ENCODE assay signal across 8 cellular contexts in the genomic region with DNA sequence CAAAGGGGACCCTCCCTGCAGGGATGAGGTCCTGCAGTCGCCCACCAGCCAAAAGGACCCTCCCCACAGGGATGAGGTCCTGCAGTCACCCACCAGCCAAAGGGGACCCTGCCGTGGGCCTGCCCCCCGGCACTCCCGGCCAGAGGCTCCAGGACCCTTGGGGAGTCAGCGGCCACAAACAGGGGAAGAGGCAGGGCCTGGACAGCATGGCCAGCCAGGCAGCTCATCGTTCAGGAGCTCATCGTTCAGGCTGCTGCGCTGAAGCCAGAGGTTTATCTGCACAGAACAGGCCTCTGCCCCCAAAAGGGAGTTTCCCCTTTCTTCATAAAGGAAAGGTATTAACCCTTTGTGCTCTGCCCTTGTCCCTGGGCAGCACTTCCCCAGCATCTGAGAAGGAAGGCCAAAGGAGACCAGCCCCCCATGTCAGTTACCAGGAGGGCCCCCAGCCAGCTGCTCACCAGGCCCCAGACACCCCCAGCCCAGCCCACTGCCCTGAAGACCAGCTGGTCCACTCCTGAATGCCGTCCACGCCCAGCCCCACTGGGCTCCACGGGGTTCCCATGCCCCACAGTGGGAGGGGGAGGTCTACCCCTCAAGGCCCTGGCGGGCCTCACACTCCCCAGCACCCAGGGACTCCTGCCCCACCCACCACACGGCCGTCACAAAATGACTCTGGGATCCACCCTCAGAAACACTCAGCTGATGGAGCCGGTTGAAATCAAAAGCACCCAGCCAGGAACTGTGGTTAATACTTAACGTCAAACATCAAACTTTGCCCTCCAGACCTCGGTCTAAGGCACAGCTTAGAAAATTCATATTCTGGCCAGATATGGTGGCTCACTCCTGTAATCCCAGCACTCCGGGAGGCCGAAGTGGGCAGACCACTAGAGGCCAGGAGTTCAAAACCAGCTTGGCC. TPM values are rescaled to one million over a fixed set of nuclear protein-coding genes. Genes with fewer than 3 reads are reported as not detected.
A peak's percentile ranks its signal among the peaks of the same experiment; 100 is the strongest.
DNase-seq lines count a peak whose midpoint lies in the region; ATAC-seq and TF ChIP-seq lines count a peak whose summit lies in the region.

No MANE protein-coding gene starts in this region.

- no peaks in the 10 kb centered on the region for H3K9me3 ChIP-seq in left lung

- H3K36me3 ChIP-seq in left lung = no peaks in the 10 kb centered on the region

- no peak overlapping the region for H3K4me3 ChIP-seq in left lung

- TF ChIP-seq CTCF in left lung (IDR thresholded peaks at IDR 0.05) = no peak

- DNase-seq in activated T-cell treated with anti-CD3 and anti-CD28 coated beads for 1 hour (ENCODE audit: low read depth) (peak; percentile 24), left lung (no peak), GOT3 (lab: John Stamatoyannopoulos, UW) (no peak), RPMI8226 (no peak)

- intact Hi-C loops in left lung (cut with DNase I) = no loop called here

- H3K27ac ChIP-seq in left lung = no peak overlapping the region

- ATAC-seq in GM18907 (IDR thresholded peaks at IDR 0.05; ENCODE audit: unreplicated experiment) (peak; percentile 63), HG03521 (IDR thresholded peaks at IDR 0.05; ENCODE audit: unreplicated experiment) (peak; percentile 40), left lung (peak; percentile 2), HG03378 (IDR thresholded peaks at IDR 0.05; ENCODE audit: unreplicated experiment) (no peak), HG02798 (IDR thresholded peaks at IDR 0.05; ENCODE audit: poor library complexity, unreplicated experiment) (no peak)

- H3K4me1 ChIP-seq in left lung = peaks cover 36 to 88% of the 10 kb centered on the region in 2 donors

- H3K27me3 ChIP-seq in left lung = peaks cover 0 to 27% of the 10 kb centered on the region in 2 donors

RNA-seq across cellular contexts. Expression of a gene that starts 6.3 kb away (rescaled TPM):
- total RNA-seq in left lung = 10 to 100 TPM; 39.4 to 45.0 TPM

Comparison
In these comparisons a context has a peak if more than half of its experiments do, and no peak if none do; other contexts are left out.
1. ATAC-seq: peak in GM18907 (single experiment), HG03521 (single experiment) and left lung (single experiment); none in HG03378 (single experiment) and HG02798 (single experiment).